11 cellular contexts compared by ENCODE assay signal in the genomic region with DNA sequence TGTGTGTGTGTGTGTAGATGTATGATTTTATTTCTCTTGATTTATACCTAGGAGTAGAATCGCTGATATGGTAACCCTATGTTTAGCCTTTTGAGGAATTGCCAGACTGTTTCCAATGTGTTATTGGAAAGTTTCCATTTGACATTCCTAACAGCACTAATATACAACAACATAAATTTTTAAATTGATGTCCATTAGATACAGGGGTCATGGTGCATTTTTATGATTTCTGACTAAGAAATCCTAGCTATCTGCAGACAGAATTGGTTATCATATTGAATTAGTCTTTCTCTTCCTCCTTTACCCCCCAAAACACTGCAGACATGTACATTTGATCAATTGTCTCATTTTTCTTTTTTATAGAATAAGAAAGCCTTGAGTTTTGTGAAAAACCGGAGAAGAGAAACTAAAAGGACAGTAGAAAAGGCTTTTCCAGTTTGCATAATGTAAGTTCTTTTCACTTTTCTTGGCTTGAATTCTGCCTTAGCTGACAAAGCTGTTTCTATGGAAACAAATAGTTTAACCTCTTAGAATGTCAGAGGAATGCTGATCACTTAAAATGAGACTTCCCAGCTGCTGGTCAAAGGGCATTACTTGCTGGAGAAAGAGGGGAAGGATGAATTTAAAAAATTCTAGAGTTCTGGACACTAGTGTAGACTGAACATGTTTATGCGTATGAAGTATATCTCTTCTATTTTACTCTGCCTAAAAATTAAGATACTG. TPM values are rescaled to one million over a fixed set of nuclear protein-coding genes. Genes with fewer than 3 reads are reported as not detected.
DNase-seq lines count a peak whose midpoint lies in the region; ATAC-seq and TF ChIP-seq lines count a peak whose summit lies in the region.
"Had no signal": no experiment of that assay in that cellular context is flagged by ENCODE, and none has a peak within 500 bp of the region (broad histone marks: within the 10 kb centered on the region; RNA-seq: fewer than 3 reads in every experiment).

No MANE protein-coding gene starts in this region.

- H3K9me3 Mint-ChIP-seq in osteocyte (ENCODE audit: unreplicated experiment) (no peaks in the 10 kb centered on the region), immature natural killer cell (no peaks in the 10 kb centered on the region)
- H3K9me3 Mint-ChIP-seq: natural killer cell; stimulated activated naive CD8-positive, alpha-beta T cell treated with anti-CD3 and anti-CD28 coated beads, Interleukin-15, amount 100 ng/mL, for 72 hours had no signal

- peak; percentile 89 for DNase-seq in AG10803 (ENCODE audit: low read depth)
- peak; percentile 92 for DNase-seq in adipocyte (ENCODE audit: low read depth)
- DNase-seq in heart right ventricle, result no peak
- no peak for DNase-seq in osteocyte (ENCODE audit: extremely low spot score, unreplicated experiment)
- no peak for DNase-seq in stimulated activated naive CD4-positive, alpha-beta T cell treated with Interleukin-2 at 50 U/mL for 16 hours (lab: John Stamatoyannopoulos, UW)
- no peak for DNase-seq in NCI-H345 (lab: John Stamatoyannopoulos, UW)
- DNase-seq in immature natural killer cell, result no peak
- no peak for DNase-seq in NCI-H1436 (lab: John Stamatoyannopoulos, UW)
- DNase-seq: natural killer cell; stimulated activated naive CD8-positive, alpha-beta T cell treated with anti-CD3 and anti-CD28 coated beads, Interleukin-15, amount 100 ng/mL, for 72 hours had no signal

- H3K27me3 Mint-ChIP-seq in osteocyte (ENCODE audit: unreplicated experiment) (no peaks in the 10 kb centered on the region), immature natural killer cell (ENCODE audit: low read depth in 3 of 3) (no peaks in the 10 kb centered on the region)
- H3K27me3 Mint-ChIP-seq: activated naive CD8-positive, alpha-beta T cell; stimulated activated naive CD8-positive, alpha-beta T cell treated with anti-CD3 and anti-CD28 coated beads, Interleukin-15, amount 100 ng/mL, for 72 hours had no signal

- H3K4me1 Mint-ChIP-seq in osteocyte (ENCODE audit: unreplicated experiment) (peaks cover 44% of the 10 kb centered on the region), immature natural killer cell (peaks cover 2 to 7% of the 10 kb centered on the region in 2 donors)

- intact Hi-C loops in heart right ventricle (cut with DNase I), result no loop called here

- H3K27ac Mint-ChIP-seq in osteocyte (ENCODE audit: unreplicated experiment), result peak overlapping the region; percentile 93
- H3K27ac Mint-ChIP-seq in immature natural killer cell, result no peak overlapping the region
- H3K27ac Mint-ChIP-seq: activated naive CD8-positive, alpha-beta T cell; natural killer cell had no signal

- H3K27ac ChIP-seq in heart right ventricle, result peak overlapping the region in 7 of 10 donors; percentile 12 to 61 (median 48)

- peak in 7 of 8 donors; percentile 54 to 76 (median 68) for ATAC-seq in heart right ventricle
- ATAC-seq: natural killer cell; stimulated activated naive CD8-positive, alpha-beta T cell treated with anti-CD3 and anti-CD28 coated beads, Interleukin-15, amount 100 ng/mL, for 72 hours had no signal

- H3K4me1 ChIP-seq in adipocyte (ENCODE audit: control insufficient read depth, insufficient read depth, low read length), result peaks cover 39% of the 10 kb centered on the region
- H3K4me1 ChIP-seq in heart right ventricle, result peaks cover 0 to 42% (median 36%) of the 10 kb centered on the region in 9 donors

- H3K36me3 Mint-ChIP-seq in osteocyte (ENCODE audit: unreplicated experiment) (peaks cover 13% of the 10 kb centered on the region), immature natural killer cell (peaks cover 0 to 6% (median 5%) of the 10 kb centered on the region in 3 donors)
- H3K36me3 Mint-ChIP-seq: natural killer cell had no signal

- H3K9me3 ChIP-seq in adipocyte (ENCODE audit: control insufficient read depth, low read length), result no peaks in the 10 kb centered on the region
- H3K9me3 ChIP-seq in heart right ventricle, result no peaks in the 10 kb centered on the region

- WGBS in heart right ventricle, 2 donors, result 53 to 54% methylated on average over 3 of the region's 3 CpGs

- TF ChIP-seq CTCF in AG10803 (conservative IDR thresholded peaks at IDR 0.05; ENCODE audit: low read length), result no peak
- no peak for TF ChIP-seq CTCF in heart right ventricle (IDR thresholded peaks at IDR 0.05)
- no peak for TF ChIP-seq CTCF in osteocyte (IDR thresholded peaks at IDR 0.05)

- H3K27me3 ChIP-seq in adipocyte (replicated peaks; ENCODE audit: control insufficient read depth, insufficient read depth, low read length), result no peaks in the 10 kb centered on the region
- no peaks in the 10 kb centered on the region for H3K27me3 ChIP-seq in heart right ventricle

- H3K4me3 ChIP-seq in AG10803 (ENCODE audit: low read length) (peak overlapping the region; percentile 43), adipocyte (ENCODE audit: low read length) (peak overlapping the region; percentile 79), heart right ventricle (peak overlapping the region in 5 of 10 donors; percentile 11 to 28 (median 15))

- H3K36me3 ChIP-seq in adipocyte (ENCODE audit: control insufficient read depth, insufficient read depth, low read length, severe bottlenecking) (no peaks in the 10 kb centered on the region), heart right ventricle (peaks cover 0 to 4% (median 0%) of the 10 kb centered on the region in 9 donors)

- peak overlapping the region; percentile 81 for H3K9ac ChIP-seq in adipocyte (ENCODE audit: low read length)

- H3K4me3 Mint-ChIP-seq in osteocyte (ENCODE audit: unreplicated experiment) (peak overlapping the region; percentile 63), immature natural killer cell (no peak overlapping the region)
- H3K4me3 Mint-ChIP-seq: activated naive CD8-positive, alpha-beta T cell; natural killer cell; stimulated activated naive CD8-positive, alpha-beta T cell treated with anti-CD3 and anti-CD28 coated beads, Interleukin-15, amount 100 ng/mL, for 72 hours had no signal

RNA-seq across cellular contexts. Expression of gene PALS1, which starts 28.3 kb away (rescaled TPM):
- total RNA-seq in heart right ventricle, result 10 to 100 TPM; 11.6 to 19.9 (median 15.0) TPM
- polyA plus RNA-seq in heart right ventricle, result 1 to 10 TPM; 4.0 to 4.4 TPM
- 11.5 and 12.4 TPM in 2 replicates for total RNA-seq in osteocyte
- polyA plus RNA-seq in immature natural killer cell, result 1 to 10 TPM; 1.8 to 2.8 (median 2.0) TPM

Comparison
In these comparisons a context has a peak if more than half of its experiments do, and no peak if none do; other contexts are left out.
1. DNase-seq: peak in AG10803 (single experiment) and adipocyte (single experiment); none in heart right ventricle (0 of 2), osteocyte (single experiment), stimulated activated naive CD4-positive, alpha-beta T cell treated with Interleukin-2 at 50 U/mL for 16 hours (single experiment), NCI-H345 (single experiment), immature natural killer cell (0 of 3) and NCI-H1436 (single experiment).